Comparison of ENCODE assay signal across 8 cellular contexts in the genomic region with DNA sequence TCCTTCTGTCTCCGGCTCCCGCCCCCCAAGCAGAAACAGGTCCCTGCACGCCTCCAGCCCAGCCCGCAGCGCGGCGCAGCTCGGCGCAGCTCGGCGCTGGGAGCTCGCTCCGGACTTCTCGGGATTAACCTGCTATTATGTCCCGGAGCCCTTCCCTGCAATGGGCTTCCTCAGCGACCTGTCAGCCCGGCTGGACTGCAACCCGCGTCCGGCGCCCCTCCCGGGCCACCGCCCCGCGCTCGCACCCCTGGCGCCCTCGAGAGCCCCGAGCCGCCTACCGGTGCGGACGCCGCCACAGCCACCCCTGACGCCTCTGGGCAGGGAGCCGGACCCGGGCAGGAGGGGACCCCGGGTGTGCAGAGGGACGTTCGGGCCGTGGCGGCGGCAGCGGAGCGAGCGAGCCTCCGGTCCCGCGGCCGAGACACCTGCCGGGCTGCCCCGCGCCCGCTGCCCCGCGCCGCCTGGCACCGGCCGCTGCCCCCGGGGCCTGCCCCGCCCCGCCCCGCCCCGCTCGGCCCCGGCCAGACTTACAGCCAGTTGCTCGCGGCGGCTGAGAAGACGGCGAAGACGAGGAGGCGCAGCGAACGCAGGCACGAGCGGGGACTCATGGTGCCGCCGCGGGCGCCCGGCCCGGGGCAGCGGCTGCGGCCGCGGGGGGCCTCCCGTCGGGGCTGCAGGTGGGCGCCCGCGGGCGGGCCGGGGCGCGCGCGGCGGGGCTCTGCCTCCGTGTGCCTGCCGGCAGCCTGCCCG. TPM values are rescaled to one million over a fixed set of nuclear protein-coding genes. Genes with fewer than 3 reads are reported as not detected.
DNase-seq lines count a peak whose midpoint lies in the region; ATAC-seq, FAIRE-seq and TF ChIP-seq lines count a peak whose summit lies in the region.

No MANE protein-coding gene starts in this region.

- TF ChIP-seq EP300 in H1 (IDR thresholded peaks at IDR 0.05; ENCODE audit: borderline replicate concordance in 1 of 2, low read depth in 2 of 2, low read length in 2 of 2): no peak

- H3K79me2 ChIP-seq in H1 (ENCODE audit: control insufficient read depth in 1 of 2, insufficient read depth in 2 of 2, low read length in 2 of 2): no peaks in the 10 kb centered on the region

- no peak overlapping the region for H2AK5ac ChIP-seq in H1 (ENCODE audit: low read depth, low read length)

- H3K9me3 ChIP-seq in NT2/D1 (ENCODE audit: insufficient read depth, low read length) (no peaks in the 10 kb centered on the region), H1 (ENCODE audit: insufficient read depth in 2 of 2, low read depth in 1 of 2, low read length in 1 of 2) (no peaks in the 10 kb centered on the region), muscle layer of colon (ENCODE audit: low read length) (no peaks in the 10 kb centered on the region)

- TF ChIP-seq RAD21 in H1 (IDR thresholded peaks at IDR 0.05 in 1 of 2, conservative IDR thresholded peaks at IDR 0.05 in 1 of 2; ENCODE audit: low read depth in 2 of 2, low read length in 2 of 2): 0 out of 4 replicates have a peak, but pooled peaks of 1 of the 2 experiments have one; percentile 4

- POLR2A ChIA-PET in H1 (lab: Charles Lee; ENCODE audit: partially characterized antibody): interaction anchor here (1.1 kb wide), 1 partner anchor 19 kb away, joined by 4 read pairs; no protein-coding TSS in a partner anchor

- no peak overlapping the region for H4K91ac ChIP-seq in H1 (replicated peaks; ENCODE audit: insufficient read length, low read length)

- H3K23me2 ChIP-seq in H1 (ENCODE audit: low read depth, low read length): peaks cover 8% of the 10 kb centered on the region; the same call in 1 of the 2 replicates

- DNase-seq in NCI-H1105 treated with DMSO at 0.1 percent for 48 hours (lab: John Stamatoyannopoulos, UW): peak; percentile 44
- no peak for DNase-seq in NCI-H1105 (lab: John Stamatoyannopoulos, UW)
- DNase-seq in NT2/D1 (ENCODE audit: low read depth, low spot score): no peak
- peak in 1 of 2 experiments; percentile 64 for DNase-seq in H1 (ENCODE audit: low read depth in 1 of 2, low spot score in 2 of 2)
- DNase-seq in T-helper 9 cell: no peak

- no peak overlapping the region for H2BK5ac ChIP-seq in H1 (ENCODE audit: low read depth, low read length)

- peak overlapping the region; percentile 45 for H3K4me3 ChIP-seq in NT2/D1 (ENCODE audit: insufficient read length, low read depth)
- H3K4me3 ChIP-seq in H1 (ENCODE audit: extremely low read depth in 1 of 4, insufficient read depth in 2 of 4, low read depth in 3 of 4, low read length in 4 of 4): peak overlapping the region; percentile 46 to 73 (median 52)
- peak overlapping the region; percentile 25 to 27 for H3K4me3 ChIP-seq in muscle layer of colon (ENCODE audit: low read depth in 1 of 2, low read length in 2 of 2)

- no peak overlapping the region for H4K5ac ChIP-seq in H1 (ENCODE audit: insufficient read length, low read depth, low read length)

- H3K23ac ChIP-seq in H1 (ENCODE audit: insufficient read length): no peak overlapping the region

- H3K9ac ChIP-seq in NT2/D1 (ENCODE audit: insufficient read length, low read depth) (peak overlapping the region; percentile 36), H1 (replicated peaks in 1 of 4; ENCODE audit: extremely low read depth in 1 of 4, low read depth in 3 of 4, low read length in 3 of 4) (no peak overlapping the region), muscle layer of colon (ENCODE audit: low read length) (no peak overlapping the region)

- H3K4me2 ChIP-seq in H1 (ENCODE audit: insufficient read depth in 1 of 2, low read depth in 2 of 2, low read length in 2 of 2): peak overlapping the region; percentile 58 to 97

- H2BK120ac ChIP-seq in H1 (replicated peaks; ENCODE audit: low read depth, low read length): no peak overlapping the region

- TF ChIP-seq POLR2A in H1 (IDR thresholded peaks at IDR 0.05; ENCODE audit: control extremely low read depth in 1 of 2, low read depth in 2 of 2, low read length in 2 of 2): no peak

- no peaks in the 10 kb centered on the region for H3K36me3 ChIP-seq in NT2/D1 (ENCODE audit: insufficient read depth, insufficient read length, low read length)
- no peaks in the 10 kb centered on the region for H3K36me3 ChIP-seq in H1 (ENCODE audit: control insufficient read depth in 2 of 4, insufficient read depth in 4 of 4, low read length in 3 of 4)
- no peaks in the 10 kb centered on the region for H3K36me3 ChIP-seq in muscle layer of colon (ENCODE audit: insufficient read depth, low read length)

- ATAC-seq in HG02852 (IDR thresholded peaks at IDR 0.05; ENCODE audit: unreplicated experiment) (no peak), HG03159 (IDR thresholded peaks at IDR 0.05; ENCODE audit: unreplicated experiment) (no peak)

- H3K27ac ChIP-seq in H1 (ENCODE audit: low read depth, low read length) (no peak overlapping the region), muscle layer of colon (ENCODE audit: low read depth, low read length) (no peak overlapping the region)

- no peak overlapping the region; the same call in 1 of the 2 replicates for H4K8ac ChIP-seq in H1 (ENCODE audit: extremely low read depth, insufficient read depth, low read length)

- no peak overlapping the region for H3K18ac ChIP-seq in H1 (ENCODE audit: extremely low read depth, low read length)

- CTCF ChIA-PET in H1 (lab: Charles Lee; ENCODE audit: partially characterized antibody): interaction anchor here (0.8 to 13.1 kb wide), 17 partner anchors 10 to 271 kb away, joined by 3 to 149 read pairs (median 6); no protein-coding TSS in a partner anchor

- no peak for FAIRE-seq in H1 (lab: Jason Lieb, UNC)

- H3K4ac ChIP-seq in H1 (replicated peaks; ENCODE audit: insufficient read length, low read depth, low read length): no peak overlapping the region

- no peak for TF ChIP-seq CTCF in H1 (IDR thresholded peaks at IDR 0.05; ENCODE audit: control extremely low read depth in 1 of 3, insufficient read depth in 1 of 3, low read depth in 1 of 3, low read length in 3 of 3)

- no peak overlapping the region for H2BK20ac ChIP-seq in H1 (ENCODE audit: low read length)

- no peaks in the 10 kb centered on the region for H3K79me1 ChIP-seq in H1 (ENCODE audit: low read depth, low read length)

- peaks cover 0 to 2% of the 10 kb centered on the region in 2 experiments for H4K20me1 ChIP-seq in H1 (replicated peaks in 1 of 2; ENCODE audit: control insufficient read depth in 1 of 2, insufficient read depth in 2 of 2, low read length in 2 of 2)

- H3K14ac ChIP-seq in H1 (ENCODE audit: insufficient read length): no peak overlapping the region

- no peak overlapping the region for H2BK12ac ChIP-seq in H1 (ENCODE audit: low read depth, low read length)

- peaks cover 24% of the 10 kb centered on the region for H3K4me1 ChIP-seq in NT2/D1 (ENCODE audit: insufficient read depth, insufficient read length)
- peaks cover 8 to 28% (median 11%) of the 10 kb centered on the region in 4 experiments for H3K4me1 ChIP-seq in H1 (replicated peaks in 1 of 4; ENCODE audit: control insufficient read depth in 3 of 4, insufficient read depth in 4 of 4, low read length in 3 of 4)
- H3K4me1 ChIP-seq in muscle layer of colon (ENCODE audit: insufficient read depth, low read length): peaks cover 10% of the 10 kb centered on the region

- WGBS in H1 (ENCODE audit: extremely low coverage in 1 of 2, insufficient coverage in 1 of 2, insufficient read length in 1 of 2, insufficient replicate concordance in 2 of 2, low coverage in 1 of 2, low lambda C conversion rate in 2 of 2, missing lambda C conversion rate in 1 of 2), 2 experiments: 3% methylated on average over 52 of the region's 102 CpGs; no CpG with 5 or more reads in 1 of the 2 experiments

- H3K27me3 ChIP-seq in NT2/D1 (ENCODE audit: insufficient read depth, insufficient read length): peaks cover 44% of the 10 kb centered on the region
- peaks cover 4 to 40% (median 26%) of the 10 kb centered on the region in 4 experiments for H3K27me3 ChIP-seq in H1 (replicated peaks in 1 of 4; ENCODE audit: control insufficient read depth in 3 of 4, extremely low read depth in 1 of 4, insufficient read depth in 3 of 4, low read length in 3 of 4)
- H3K27me3 ChIP-seq in muscle layer of colon (ENCODE audit: control insufficient read depth in 1 of 2, insufficient read depth in 2 of 2, low read length in 2 of 2): peaks cover 11 to 38% of the 10 kb centered on the region in 2 donors

- H3K56ac ChIP-seq in H1 (replicated peaks; ENCODE audit: insufficient read length, low read depth, low read length): no peak overlapping the region

- H2BK15ac ChIP-seq in H1 (ENCODE audit: low read length): no peak overlapping the region

- no peak overlapping the region for H2AFZ ChIP-seq in H1 (ENCODE audit: low read length)

TF ChIP-seq in H1, 55 proteins besides CTCF, POLR2A, EP300 and RAD21 (continues in another document):
- TF ChIP-seq KDM4A (IDR thresholded peaks at IDR 0.05; ENCODE audit: low read depth, low read length, severe bottlenecking) (peak; percentile 42), ASH2L (IDR thresholded peaks at IDR 0.05; ENCODE audit: low read length) (peak; percentile 26), CHD1 (IDR thresholded peaks at IDR 0.05; ENCODE audit: low read depth, low read length) (no peak), SP1 (IDR thresholded peaks at IDR 0.05; ENCODE audit: low read depth, low read length) (no peak), CBX8 (IDR thresholded peaks at IDR 0.05; ENCODE audit: borderline replicate concordance, low read depth, low read length) (no peak), PHF8 (conservative IDR thresholded peaks at IDR 0.05; ENCODE audit: low read depth, low read length) (0 out of 2 replicates have a peak, but pooled peaks have one; percentile 3), BCL11A (IDR thresholded peaks at IDR 0.05; ENCODE audit: low read depth in 2 of 2, low read length in 2 of 2) (no peak), NRF1 (IDR thresholded peaks at IDR 0.05; ENCODE audit: low read depth, low read length) (no peak), SIRT6 (IDR thresholded peaks at IDR 0.05; ENCODE audit: low read length) (no peak), YY1 (IDR thresholded peaks at IDR 0.05; ENCODE audit: low read depth, low read length) (no peak), JUND (IDR thresholded peaks at IDR 0.05; ENCODE audit: low read length) (no peak), SIN3A (conservative IDR thresholded peaks at IDR 0.05 in 1 of 2, IDR thresholded peaks at IDR 0.05 in 1 of 2; ENCODE audit: low read depth in 1 of 2, low read length in 2 of 2) (0 out of 4 replicates have a peak, but pooled peaks of 1 of the 2 experiments have one; percentile 50)

RNA-seq across cellular contexts. Expression of a gene that starts 0.4 kb away (rescaled TPM):
- 1.3 and 1.4 TPM in 2 replicates for total RNA-seq in H1 (2021; fragmentation: NEBNext Ultra II Directional; extraction: Animal tissue kit (Norgen Biotek cat#: 25700))
- 4.0 and 6.6 TPM in 2 replicates for polyA plus RNA-seq in H1 (2011; rRNA removed)
- polyA plus RNA-seq in H1 (2011; cell fraction: cytosol; rRNA removed): 4.7 TPM
- 5.1 TPM for polyA plus RNA-seq in H1 (2011; cell fraction: nucleus; rRNA removed)
- 3.7 to 5.9 TPM (median 5.4 TPM) in 4 replicates for polyA plus RNA-seq in H1 (2012, experiment 1 of 2)
- 3.9 TPM for polyA plus RNA-seq in H1 (2012, experiment 2 of 2)
- polyA plus RNA-seq in H1 (2013, experiment 1 of 2): 0.22 TPM
- 0.31 TPM for polyA plus RNA-seq in H1 (2013, experiment 2 of 2)
- 3.8 and 6.0 TPM in 2 replicates for polyA minus RNA-seq in H1 (2011; rRNA and poly(A)+ RNA removed)
- polyA minus RNA-seq in H1 (2011; cell fraction: cytosol; rRNA and poly(A)+ RNA removed): 4.3 TPM
- polyA minus RNA-seq in H1 (2011; cell fraction: nucleus; rRNA and poly(A)+ RNA removed): 5.4 TPM
